Comparison of ENCODE assay signal across 11 cellular contexts in genomic region chr12:108643941-108644742, GRCh38. TPM values are rescaled to one million over a fixed set of nuclear protein-coding genes. Genes with fewer than 3 reads are reported as not detected.
A peak's percentile ranks its signal among the peaks of the same experiment; 100 is the strongest.
DNase-seq lines count a peak whose midpoint lies in the region; ATAC-seq and TF ChIP-seq lines count a peak whose summit lies in the region.
"Had no signal": no experiment of that assay in that cellular context is flagged by ENCODE, and none has a peak within 500 bp of the region (broad histone marks: within the 10 kb centered on the region; RNA-seq: fewer than 3 reads in every experiment).

No MANE protein-coding gene starts in this region.

- H3K36me3 ChIP-seq in tibial artery: peaks cover 33 to 34% (median 34%) of the 10 kb centered on the region in 3 donors

- peaks cover 51% of the 10 kb centered on the region for H3K4me1 Mint-ChIP-seq in memory B cell

- intact Hi-C loops in tibial artery (cut with DNase I; ENCODE audit: low total_unique reads): no loop called here

- H3K36me3 Mint-ChIP-seq in memory B cell: peaks cover 33% of the 10 kb centered on the region

- no peaks in the 10 kb centered on the region for H3K27me3 ChIP-seq in tibial artery

- H3K9me3 ChIP-seq in tibial artery: no peaks in the 10 kb centered on the region

- H3K4me3 ChIP-seq in tibial artery: no peak overlapping the region

- DNase-seq in LoVo (ENCODE audit: low spot score) (peak; percentile 63), dermis microvascular lymphatic vessel endothelial cell (ENCODE audit: low read depth in 2 of 2) (peak; percentile 38 to 90), memory B cell (ENCODE audit: low spot score in 2 of 2) (no peak), tibial artery (peak; percentile 74 to 83), SK-N-DZ (ENCODE audit: low spot score) (no peak)
- DNase-seq: activated CD4-positive, alpha-beta T cell treated with anti-CD3 and anti-CD28 coated beads, Interleukin-2, amount 50 U/mL, for 4 hours; central memory CD4-positive, alpha-beta T cell; NK-92 treated with Interleukin-12 subunit alpha and Interleukin-12 subunit beta, amount 100 ng/mL, for 24 hours had no signal

- H3K4me1 ChIP-seq in tibial artery: peaks cover 0 to 34% (median 28%) of the 10 kb centered on the region in 4 donors

- H3K9me3 Mint-ChIP-seq in memory B cell: no peaks in the 10 kb centered on the region

- H3K27ac Mint-ChIP-seq in memory B cell: peak overlapping the region; percentile 73

- peak overlapping the region; percentile 52 to 53 for H3K27ac ChIP-seq in tibial artery

- no peak for ATAC-seq in memory B cell (ENCODE audit: low read depth)
- no peak for ATAC-seq in HG02870 (IDR thresholded peaks at IDR 0.05; ENCODE audit: unreplicated experiment)
- ATAC-seq in GM21381 (IDR thresholded peaks at IDR 0.05; ENCODE audit: unreplicated experiment): no peak
- no peak for ATAC-seq in GM19395 (IDR thresholded peaks at IDR 0.05; ENCODE audit: unreplicated experiment)

- no peaks in the 10 kb centered on the region for H3K27me3 Mint-ChIP-seq in memory B cell

- no peak overlapping the region for H3K4me3 Mint-ChIP-seq in memory B cell

- no peak for TF ChIP-seq CTCF in tibial artery (IDR thresholded peaks at IDR 0.05)

RNA-seq across cellular contexts. Expression of gene SELPLG, which starts 10.4 kb away (rescaled TPM):
- 0.13 and 0.26 TPM in 2 replicates for total RNA-seq in dermis microvascular lymphatic vessel endothelial cell
- not detected in 2 replicates for polyA plus RNA-seq in SK-N-DZ (2014; cell fraction: cytosol; rRNA removed)
- polyA plus RNA-seq in SK-N-DZ (2014; cell fraction: nucleus; rRNA removed): not detected in 2 replicates

RNA-seq across cellular contexts. Expression of gene TMEM119, which starts 46.3 kb away (rescaled TPM):
- total RNA-seq in dermis microvascular lymphatic vessel endothelial cell: not detected in 2 replicates
- polyA plus RNA-seq in SK-N-DZ (2014; cell fraction: cytosol; rRNA removed): 55.3 and 62.2 TPM in 2 replicates
- 20.9 and 21.2 TPM in 2 replicates for polyA plus RNA-seq in SK-N-DZ (2014; cell fraction: nucleus; rRNA removed)

Comparison
In these comparisons a context has a peak if more than half of its experiments do, and no peak if none do; other contexts are left out.
1. DNase-seq: peak in LoVo (single experiment), dermis microvascular lymphatic vessel endothelial cell (2 of 2) and tibial artery (2 of 2); none in memory B cell (0 of 2) and SK-N-DZ (single experiment).